Comparison of ENCODE assay signal across 11 cellular contexts in genomic region chr3:158107508-158108095, GRCh38. TPM values are rescaled to one million over a fixed set of nuclear protein-coding genes. Genes with fewer than 3 reads are reported as not detected.
A peak's percentile ranks its signal among the peaks of the same experiment; 100 is the strongest.
DNase-seq lines count a peak whose midpoint lies in the region; ATAC-seq and TF ChIP-seq lines count a peak whose summit lies in the region.
"Had no signal": no experiment of that assay in that cellular context is flagged by ENCODE, and none has a peak within 500 bp of the region (broad histone marks: within the 10 kb centered on the region; RNA-seq: fewer than 3 reads in every experiment).

No MANE protein-coding gene starts in this region.

- H3K4me3 Mint-ChIP-seq in CD8-positive, alpha-beta T cell = peak overlapping the region; percentile 60
- H3K4me3 Mint-ChIP-seq in activated B cell treated with CpG ODN at 0.5 μM for 24 hours = peak overlapping the region; percentile 59
- H3K4me3 Mint-ChIP-seq in memory B cell = no peak overlapping the region

- H3K4me1 ChIP-seq in CD8-positive, alpha-beta T cell (ENCODE audit: insufficient read depth, low read length) = peaks cover 56% of the 10 kb centered on the region

- no peaks in the 10 kb centered on the region for H3K36me3 ChIP-seq in CD8-positive, alpha-beta T cell (ENCODE audit: insufficient read depth, low read length)
- H3K36me3 ChIP-seq: lower lobe of right lung, Peyer's patch had no signal

- CTCF ChIA-PET in CD8-positive, alpha-beta T cell (lab: Charles Lee) = no interaction called here
- CTCF ChIA-PET in activated B cell treated with CpG ODN at 0.5 μM for 24 hours (lab: Charles Lee) = no interaction called here

- POLR2A ChIA-PET in CD8-positive, alpha-beta T cell (lab: Charles Lee) = no interaction called here
- POLR2A ChIA-PET in activated B cell treated with CpG ODN at 0.5 μM for 24 hours (lab: Charles Lee) = interaction anchor here (0.6 to 1.2 kb wide), 2 partner anchors 10 kb away, joined by 3 to 4 read pairs; no protein-coding TSS in a partner anchor

- intact Hi-C loops in CD8-positive, alpha-beta T cell (cut with DNase I, micrococcal nuclease) = loop anchor here (1.0 to 10.0 kb wide), 3 partner anchors 9 to 1433 kb away; partner anchors contain the start of gene TIPARP (in 1 of the 2)
- intact Hi-C loops in activated B cell treated with CpG ODN at 0.5 μM for 24 hours (cut with micrococcal nuclease) = no loop called here

- ATAC-seq in CD8-positive, alpha-beta T cell = no peak
- peak; percentile 23 for ATAC-seq in GM18873 (IDR thresholded peaks at IDR 0.05; ENCODE audit: low FRiP score, unreplicated experiment)
- no peak for ATAC-seq in activated B cell treated with CpG ODN at 0.5 μM for 24 hours (ENCODE audit: low read depth)
- no peak for ATAC-seq in memory B cell (ENCODE audit: low read depth)
- no peak for ATAC-seq in GM18870 (IDR thresholded peaks at IDR 0.05; ENCODE audit: unreplicated experiment)
- ATAC-seq: lower lobe of right lung had no signal

- peaks cover 62% of the 10 kb centered on the region for H3K27me3 ChIP-seq in CD8-positive, alpha-beta T cell (ENCODE audit: insufficient read depth, low read length)

- H3K4me1 Mint-ChIP-seq in CD8-positive, alpha-beta T cell (ENCODE audit: low read depth) = peaks cover 64% of the 10 kb centered on the region
- H3K4me1 Mint-ChIP-seq in activated B cell treated with CpG ODN at 0.5 μM for 24 hours (peaks cover 61% of the 10 kb centered on the region), memory B cell (peaks cover 30% of the 10 kb centered on the region)

- H3K9me3 ChIP-seq in CD8-positive, alpha-beta T cell (ENCODE audit: low read length) = no peaks in the 10 kb centered on the region
- H3K9me3 ChIP-seq: lower lobe of right lung, Peyer's patch had no signal

- H3K4me3 ChIP-seq in CD8-positive, alpha-beta T cell (ENCODE audit: low read depth, low read length) = no peak overlapping the region
- H3K4me3 ChIP-seq: lower lobe of right lung had no signal

- TF ChIP-seq CTCF in CD8-positive, alpha-beta T cell (IDR thresholded peaks at IDR 0.05) = no peak
- TF ChIP-seq CTCF in activated B cell treated with CpG ODN at 0.5 μM for 24 hours (IDR thresholded peaks at IDR 0.05) = no peak

- H3K36me3 Mint-ChIP-seq in CD8-positive, alpha-beta T cell = peaks cover 12% of the 10 kb centered on the region
- H3K36me3 Mint-ChIP-seq in activated B cell treated with CpG ODN at 0.5 μM for 24 hours (ENCODE audit: low read depth) (peaks cover 11% of the 10 kb centered on the region), memory B cell (peaks cover 13% of the 10 kb centered on the region)

- H3K9me3 Mint-ChIP-seq in CD8-positive, alpha-beta T cell = no peaks in the 10 kb centered on the region
- H3K9me3 Mint-ChIP-seq in activated B cell treated with CpG ODN at 0.5 μM for 24 hours (peaks cover 2% of the 10 kb centered on the region), memory B cell (peaks cover 18% of the 10 kb centered on the region)

- DNase-seq in CD8-positive, alpha-beta T cell = no peak
- DNase-seq in activated B cell treated with CpG ODN at 0.5 μM for 24 hours = no peak
- DNase-seq in memory B cell (ENCODE audit: low spot score in 2 of 2) = no peak
- DNase-seq in AG08396 (ENCODE audit: low spot score) = no peak
- no peak for DNase-seq in HPDE6-E6E7 (ENCODE audit: extremely low spot score)
- no peak for DNase-seq in amniotic stem cell (lab: John Stamatoyannopoulos, UW)
- DNase-seq: lower lobe of right lung had no signal

- H3K27me3 Mint-ChIP-seq in CD8-positive, alpha-beta T cell (ENCODE audit: low read depth) = peaks cover 58% of the 10 kb centered on the region
- H3K27me3 Mint-ChIP-seq in activated B cell treated with CpG ODN at 0.5 μM for 24 hours (peaks cover 51% of the 10 kb centered on the region), memory B cell (peaks cover 26% of the 10 kb centered on the region)

- H3K27ac Mint-ChIP-seq in CD8-positive, alpha-beta T cell = no peak overlapping the region
- H3K27ac Mint-ChIP-seq in activated B cell treated with CpG ODN at 0.5 μM for 24 hours (peak overlapping the region; percentile 66), memory B cell (peak overlapping the region; percentile 86)

- H3K27ac ChIP-seq in CD8-positive, alpha-beta T cell (ENCODE audit: low read depth, low read length) = no peak overlapping the region
- H3K27ac ChIP-seq: lower lobe of right lung, Peyer's patch had no signal

RNA-seq across cellular contexts. Expression of gene SHOX2, which starts 1.4 kb away (rescaled TPM):
- not detected for total RNA-seq in CD8-positive, alpha-beta T cell
- not detected in 2 replicates for total RNA-seq in activated B cell treated with CpG ODN at 0.5 μM for 24 hours
- total RNA-seq: H7, Peyer's patch had no signal

RNA-seq across cellular contexts. Expression of gene RSRC1, which starts 2.3 kb away (rescaled TPM):
- 10 to 100 TPM; 21.8 to 25.0 TPM for total RNA-seq in CD8-positive, alpha-beta T cell
- total RNA-seq in activated B cell treated with CpG ODN at 0.5 μM for 24 hours = 39.9 and 44.8 TPM in 2 replicates
